Comparison of ENCODE assay signal across 13 cellular contexts in genomic region chr13:49062297-49062896, GRCh38.
A peak's percentile ranks its signal among the peaks of the same experiment; 100 is the strongest.
DNase-seq lines count a peak whose midpoint lies in the region; ATAC-seq and TF ChIP-seq lines count a peak whose summit lies in the region.
"Had no signal": no experiment of that assay in that cellular context is flagged by ENCODE, and none has a peak within 500 bp of the region (broad histone marks: within the 10 kb centered on the region; RNA-seq: fewer than 3 reads in every experiment).

No MANE protein-coding gene starts in this region.

- H3K36me3 Mint-ChIP-seq in activated T-cell treated with anti-CD3 and anti-CD28 coated beads, Interleukin-2, amount 50 U/mL, for 4 hours (ENCODE audit: insufficient read depth) = peaks cover 29% of the 10 kb centered on the region
- H3K36me3 Mint-ChIP-seq in activated CD4-positive, alpha-beta T cell treated with anti-CD3 and anti-CD28 coated beads, Interleukin-2, amount 10 ng/mL, durations not matched to agents 7 days and 5 days (ENCODE audit: low read depth) = peaks cover 10% of the 10 kb centered on the region

- POLR2A ChIA-PET in activated CD4-positive, alpha-beta T cell treated with anti-CD3 and anti-CD28 coated beads, Interleukin-2, amount 10 ng/mL, durations not matched to agents 7 days and 5 days (lab: Charles Lee) = no interaction called here

- H3K4me3 Mint-ChIP-seq in stimulated activated naive CD8-positive, alpha-beta T cell treated with anti-CD3 and anti-CD28 coated beads, Interleukin-15, amount 100 ng/mL, for 72 hours = no peak overlapping the region
- no peak overlapping the region for H3K4me3 Mint-ChIP-seq in activated T-cell treated with anti-CD3 and anti-CD28 coated beads, Interleukin-2, amount 50 U/mL, for 4 hours
- no peak overlapping the region for H3K4me3 Mint-ChIP-seq in activated CD4-positive, alpha-beta T cell treated with anti-CD3 and anti-CD28 coated beads, Interleukin-2, amount 10 ng/mL, durations not matched to agents 7 days and 5 days
- H3K4me3 Mint-ChIP-seq: T-helper 1 cell treated with Interleukin-12 subunit alpha and Interleukin-12 subunit beta and Interleukin-4 antibody, amounts not matched to agents 30 μg/mL and 1 μg/mL, for 36 hours had no signal

- ATAC-seq in stimulated activated naive CD8-positive, alpha-beta T cell treated with anti-CD3 and anti-CD28 coated beads, Interleukin-15, Interleukin-2, amounts not matched to agents 100 U/mL and 50 U/mL, for 24 hours = peak; percentile 43
- no peak for ATAC-seq in stimulated activated naive CD8-positive, alpha-beta T cell treated with anti-CD3 and anti-CD28 coated beads, Interleukin-15, amount 100 ng/mL, for 72 hours
- peak; percentile 67 for ATAC-seq in foreskin keratinocyte
- ATAC-seq in HG02981 (IDR thresholded peaks at IDR 0.05; ENCODE audit: unreplicated experiment) = no peak
- no peak for ATAC-seq in activated T-cell treated with anti-CD3 and anti-CD28 coated beads, Interleukin-2, amount 50 U/mL, for 4 hours

- no peak for TF ChIP-seq CTCF in foreskin keratinocyte (conservative IDR thresholded peaks at IDR 0.05)

- peaks cover 19% of the 10 kb centered on the region for H3K4me1 Mint-ChIP-seq in stimulated activated naive CD8-positive, alpha-beta T cell treated with anti-CD3 and anti-CD28 coated beads, Interleukin-15, amount 100 ng/mL, for 72 hours
- peaks cover 11% of the 10 kb centered on the region for H3K4me1 Mint-ChIP-seq in activated T-cell treated with anti-CD3 and anti-CD28 coated beads, Interleukin-2, amount 50 U/mL, for 4 hours (ENCODE audit: low read depth)
- peaks cover 7% of the 10 kb centered on the region for H3K4me1 Mint-ChIP-seq in activated CD4-positive, alpha-beta T cell treated with anti-CD3 and anti-CD28 coated beads, Interleukin-2, amount 10 ng/mL, durations not matched to agents 7 days and 5 days

- no peak for DNase-seq in stimulated activated naive CD8-positive, alpha-beta T cell treated with anti-CD3 and anti-CD28 coated beads, Interleukin-15, Interleukin-2, amounts not matched to agents 100 U/mL and 50 U/mL, for 24 hours
- DNase-seq in stimulated activated naive CD8-positive, alpha-beta T cell treated with anti-CD3 and anti-CD28 coated beads, Interleukin-15, amount 100 ng/mL, for 72 hours = no peak
- DNase-seq in SKM-1 treated with dmso at 0.1 percent for 144 hours (lab: John Stamatoyannopoulos, UW; ENCODE audit: unreplicated experiment) (peak; percentile 58), foreskin keratinocyte (no peak), HT-29 (ENCODE audit: low spot score) (no peak)
- no peak for DNase-seq in activated T-cell treated with anti-CD3 and anti-CD28 coated beads, Interleukin-2, amount 50 U/mL, for 4 hours
- DNase-seq in activated CD4-positive, alpha-beta T cell treated with anti-CD3 and anti-CD28 coated beads, Interleukin-2, amount 10 ng/mL, durations not matched to agents 7 days and 5 days = no peak
- DNase-seq: activated CD4-positive, alpha-beta T cell treated with anti-CD3 and anti-CD28 coated beads, Interleukin-2, amount 50 U/mL, for 1 hour; hippocampal formation; NK-92 treated with Interleukin-12 subunit alpha and Interleukin-12 subunit beta, amount 100 ng/mL, for 24 hours; thyroid gland had no signal

- no peaks in the 10 kb centered on the region for H3K27me3 Mint-ChIP-seq in stimulated activated naive CD8-positive, alpha-beta T cell treated with anti-CD3 and anti-CD28 coated beads, Interleukin-15, amount 100 ng/mL, for 72 hours
- no peaks in the 10 kb centered on the region for H3K27me3 Mint-ChIP-seq in activated T-cell treated with anti-CD3 and anti-CD28 coated beads, Interleukin-2, amount 50 U/mL, for 4 hours (ENCODE audit: low read depth)
- no peaks in the 10 kb centered on the region for H3K27me3 Mint-ChIP-seq in activated CD4-positive, alpha-beta T cell treated with anti-CD3 and anti-CD28 coated beads, Interleukin-2, amount 10 ng/mL, durations not matched to agents 7 days and 5 days

- peaks cover 0 to 5% of the 10 kb centered on the region in 2 donors for H3K9me3 Mint-ChIP-seq in stimulated activated naive CD8-positive, alpha-beta T cell treated with anti-CD3 and anti-CD28 coated beads, Interleukin-15, amount 100 ng/mL, for 72 hours
- no peaks in the 10 kb centered on the region for H3K9me3 Mint-ChIP-seq in activated T-cell treated with anti-CD3 and anti-CD28 coated beads, Interleukin-2, amount 50 U/mL, for 4 hours
- H3K9me3 Mint-ChIP-seq in activated CD4-positive, alpha-beta T cell treated with anti-CD3 and anti-CD28 coated beads, Interleukin-2, amount 10 ng/mL, durations not matched to agents 7 days and 5 days = peaks cover 3% of the 10 kb centered on the region
- H3K9me3 Mint-ChIP-seq: T-helper 1 cell treated with Interleukin-12 subunit alpha and Interleukin-12 subunit beta and Interleukin-4 antibody, amounts not matched to agents 30 μg/mL and 1 μg/mL, for 36 hours had no signal

- no peaks in the 10 kb centered on the region for H3K27me3 ChIP-seq in foreskin keratinocyte
- H3K27me3 ChIP-seq: thyroid gland had no signal

- H3K27ac Mint-ChIP-seq in stimulated activated naive CD8-positive, alpha-beta T cell treated with anti-CD3 and anti-CD28 coated beads, Interleukin-15, amount 100 ng/mL, for 72 hours = no peak overlapping the region
- H3K27ac Mint-ChIP-seq in activated CD4-positive, alpha-beta T cell treated with anti-CD3 and anti-CD28 coated beads, Interleukin-2, amount 10 ng/mL, durations not matched to agents 7 days and 5 days = no peak overlapping the region
- H3K27ac Mint-ChIP-seq: T-helper 1 cell treated with Interleukin-12 subunit alpha and Interleukin-12 subunit beta and Interleukin-4 antibody, amounts not matched to agents 30 μg/mL and 1 μg/mL, for 36 hours had no signal

- no peak overlapping the region for H3K27ac ChIP-seq in foreskin keratinocyte
- H3K27ac ChIP-seq: thyroid gland had no signal

- peaks cover 23% of the 10 kb centered on the region for H3K4me1 ChIP-seq in foreskin keratinocyte

- CTCF ChIA-PET in activated CD4-positive, alpha-beta T cell treated with anti-CD3 and anti-CD28 coated beads, Interleukin-2, amount 10 ng/mL, durations not matched to agents 7 days and 5 days (lab: Charles Lee) = interaction anchor here (0.7 kb wide), 1 partner anchor 1245 kb away, joined by 3 read pairs; no protein-coding TSS in a partner anchor

Comparison
In these comparisons a context has a peak if more than half of its experiments do, and no peak if none do; other contexts are left out.
1. ATAC-seq: peak in stimulated activated naive CD8-positive, alpha-beta T cell treated with anti-CD3 and anti-CD28 coated beads, Interleukin-15, Interleukin-2, amounts not matched to agents 100 U/mL and 50 U/mL, for 24 hours (single experiment) and foreskin keratinocyte (single experiment); none in stimulated activated naive CD8-positive, alpha-beta T cell treated with anti-CD3 and anti-CD28 coated beads, Interleukin-15, amount 100 ng/mL, for 72 hours (single experiment), HG02981 (single experiment) and activated T-cell treated with anti-CD3 and anti-CD28 coated beads, Interleukin-2, amount 50 U/mL, for 4 hours (0 of 2).